In the genomic region with DNA sequence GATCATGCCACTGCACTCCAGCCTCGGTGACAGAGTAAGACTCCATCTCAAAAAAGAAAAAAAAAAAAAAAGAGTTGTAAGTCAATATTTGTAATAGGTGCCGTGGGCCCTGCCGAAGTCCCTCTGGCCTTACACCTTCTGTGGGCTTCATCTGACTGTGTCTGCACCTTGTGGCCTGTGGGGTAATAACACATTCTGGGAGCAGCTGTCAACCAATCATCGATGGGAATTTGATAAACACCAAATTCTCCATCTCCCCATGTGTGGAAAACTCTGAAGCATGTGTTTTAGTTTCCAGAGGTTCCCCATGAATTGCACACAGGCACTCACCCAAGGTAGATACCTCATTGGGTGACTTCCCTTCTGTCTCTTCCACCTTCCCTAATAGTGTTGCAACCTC, we compare ENCODE assay signal across 1 cellular context.
TF ChIP-seq lines count a peak whose summit lies in the region.

No MANE protein-coding gene starts in this region.

TF ChIP-seq in WTC11, 78 proteins besides CTCF, POLR2A, EP300 and RAD21 (continued from another document):
- TF ChIP-seq, protein P1, sequence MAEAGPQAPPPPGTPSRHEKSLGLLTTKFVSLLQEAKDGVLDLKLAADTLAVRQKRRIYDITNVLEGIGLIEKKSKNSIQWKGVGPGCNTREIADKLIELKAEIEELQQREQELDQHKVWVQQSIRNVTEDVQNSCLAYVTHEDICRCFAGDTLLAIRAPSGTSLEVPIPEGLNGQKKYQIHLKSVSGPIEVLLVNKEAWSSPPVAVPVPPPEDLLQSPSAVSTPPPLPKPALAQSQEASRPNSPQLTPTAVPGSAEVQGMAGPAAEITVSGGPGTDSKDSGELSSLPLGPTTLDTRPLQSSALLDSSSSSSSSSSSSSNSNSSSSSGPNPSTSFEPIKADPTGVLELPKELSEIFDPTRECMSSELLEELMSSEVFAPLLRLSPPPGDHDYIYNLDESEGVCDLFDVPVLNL (CRISPR knock-in tag; IDR thresholded peaks at IDR 0.05; ENCODE audit: borderline replicate concordance, low read depth): no peak
- TF ChIP-seq MYBL2 (CRISPR knock-in tag; IDR thresholded peaks at IDR 0.05) (no peak), GTF2I (CRISPR knock-in tag; conservative IDR thresholded peaks at IDR 0.05) (no peak), ZNF138 (CRISPR knock-in tag; conservative IDR thresholded peaks at IDR 0.05) (no peak), HMGA2 (CRISPR knock-in tag; IDR thresholded peaks at IDR 0.05) (no peak)
- TF ChIP-seq, protein P2, sequence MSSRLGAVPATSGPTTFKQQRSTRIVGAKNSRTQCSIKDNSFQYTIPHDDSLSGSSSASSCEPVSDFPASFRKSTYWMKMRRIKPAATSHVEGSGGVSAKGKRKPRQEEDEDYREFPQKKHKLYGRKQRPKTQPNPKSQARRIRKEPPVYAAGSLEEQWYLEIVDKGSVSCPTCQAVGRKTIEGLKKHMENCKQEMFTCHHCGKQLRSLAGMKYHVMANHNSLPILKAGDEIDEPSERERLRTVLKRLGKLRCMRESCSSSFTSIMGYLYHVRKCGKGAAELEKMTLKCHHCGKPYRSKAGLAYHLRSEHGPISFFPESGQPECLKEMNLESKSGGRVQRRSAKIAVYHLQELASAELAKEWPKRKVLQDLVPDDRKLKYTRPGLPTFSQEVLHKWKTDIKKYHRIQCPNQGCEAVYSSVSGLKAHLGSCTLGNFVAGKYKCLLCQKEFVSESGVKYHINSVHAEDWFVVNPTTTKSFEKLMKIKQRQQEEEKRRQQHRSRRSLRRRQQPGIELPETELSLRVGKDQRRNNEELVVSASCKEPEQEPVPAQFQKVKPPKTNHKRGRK (CRISPR knock-in tag; IDR thresholded peaks at IDR 0.05; ENCODE audit: borderline replicate concordance): no peak
- TF ChIP-seq, protein P3, sequence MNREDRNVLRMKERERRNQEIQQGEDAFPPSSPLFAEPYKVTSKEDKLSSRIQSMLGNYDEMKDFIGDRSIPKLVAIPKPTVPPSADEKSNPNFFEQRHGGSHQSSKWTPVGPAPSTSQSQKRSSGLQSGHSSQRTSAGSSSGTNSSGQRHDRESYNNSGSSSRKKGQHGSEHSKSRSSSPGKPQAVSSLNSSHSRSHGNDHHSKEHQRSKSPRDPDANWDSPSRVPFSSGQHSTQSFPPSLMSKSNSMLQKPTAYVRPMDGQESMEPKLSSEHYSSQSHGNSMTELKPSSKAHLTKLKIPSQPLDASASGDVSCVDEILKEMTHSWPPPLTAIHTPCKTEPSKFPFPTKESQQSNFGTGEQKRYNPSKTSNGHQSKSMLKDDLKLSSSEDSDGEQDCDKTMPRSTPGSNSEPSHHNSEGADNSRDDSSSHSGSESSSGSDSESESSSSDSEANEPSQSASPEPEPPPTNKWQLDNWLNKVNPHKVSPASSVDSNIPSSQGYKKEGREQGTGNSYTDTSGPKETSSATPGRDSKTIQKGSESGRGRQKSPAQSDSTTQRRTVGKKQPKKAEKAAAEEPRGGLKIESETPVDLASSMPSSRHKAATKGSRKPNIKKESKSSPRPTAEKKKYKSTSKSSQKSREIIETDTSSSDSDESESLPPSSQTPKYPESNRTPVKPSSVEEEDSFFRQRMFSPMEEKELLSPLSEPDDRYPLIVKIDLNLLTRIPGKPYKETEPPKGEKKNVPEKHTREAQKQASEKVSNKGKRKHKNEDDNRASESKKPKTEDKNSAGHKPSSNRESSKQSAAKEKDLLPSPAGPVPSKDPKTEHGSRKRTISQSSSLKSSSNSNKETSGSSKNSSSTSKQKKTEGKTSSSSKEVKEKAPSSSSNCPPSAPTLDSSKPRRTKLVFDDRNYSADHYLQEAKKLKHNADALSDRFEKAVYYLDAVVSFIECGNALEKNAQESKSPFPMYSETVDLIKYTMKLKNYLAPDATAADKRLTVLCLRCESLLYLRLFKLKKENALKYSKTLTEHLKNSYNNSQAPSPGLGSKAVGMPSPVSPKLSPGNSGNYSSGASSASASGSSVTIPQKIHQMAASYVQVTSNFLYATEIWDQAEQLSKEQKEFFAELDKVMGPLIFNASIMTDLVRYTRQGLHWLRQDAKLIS (CRISPR knock-in tag; IDR thresholded peaks at IDR 0.05; ENCODE audit: borderline replicate concordance): no peak
